In genomic region chr21:35414511-35415139, GRCh38 we compare ENCODE assay signal across 32 cellular contexts.
DNase-seq lines count a peak whose midpoint lies in the region; ATAC-seq and TF ChIP-seq lines count a peak whose summit lies in the region.
"Had no signal": no experiment of that assay in that cellular context is flagged by ENCODE, and none has a peak within 500 bp of the region (broad histone marks: within the 10 kb centered on the region; RNA-seq: fewer than 3 reads in every experiment).

No MANE protein-coding gene starts in this region.

- H4K20me1 ChIP-seq in IMR-90 (ENCODE audit: insufficient read depth, low read length) = no peaks in the 10 kb centered on the region

- peak; percentile 74 for DNase-seq in COLO829 (ENCODE audit: low spot score)
- peak; percentile 33 for DNase-seq in IMR-90
- peak; percentile 70 for DNase-seq in SK-MEL-5 (ENCODE audit: low read depth, low spot score)
- peak; percentile 18 for DNase-seq in iPS-NIHi11 (ENCODE audit: low spot score)
- DNase-seq in natural killer cell = no peak
- no peak for DNase-seq in stimulated activated CD4-positive, alpha-beta T cell treated with anti-CD3 and anti-CD28 coated beads, Interleukin-4, amount 100 ng/mL, for 24 hours
- DNase-seq: activated CD8-positive, alpha-beta memory T cell treated with anti-CD3 and anti-CD28 coated beads, Interleukin-2, amount 50 U/mL, for 48 hours; activated CD8-positive, alpha-beta T cell treated with anti-CD3 and anti-CD28 coated beads for 36 hours; activated naive CD4-positive, alpha-beta T cell treated with anti-CD3 and anti-CD28 coated beads, Interleukin-2, amount 10 ng/mL, durations not matched to agents 7 days and 5 days; adrenal gland; brain microvascular endothelial cell; dorsolateral prefrontal cortex; GF-D8; immature natural killer cell; Kasumi-1; left colon; mammary epithelial cell; NCI-H1694; NCI-H748 treated with DMSO at 0.1 percent for 48 hours; nephron progenitor cell; Peyer's patch; SHP77 treated with DMSO at 0.1 percent for 48 hours; uterus had no signal

- intact Hi-C loops in IMR-90 (cut with micrococcal nuclease) = loop anchor here (10.0 kb wide), 1 partner anchor 200 kb away; no protein-coding TSS in a partner anchor
- intact Hi-C loops in natural killer cell (cut with micrococcal nuclease) = no loop called here

- H3K18ac ChIP-seq in IMR-90 (ENCODE audit: low read depth, low read length) = no peak overlapping the region

- H3K4me2 ChIP-seq in IMR-90 (ENCODE audit: low read depth, low read length) = peak overlapping the region; percentile 12; the same call in 1 of the 2 replicates
- H3K4me2 ChIP-seq: hepatocyte had no signal

- POLR2A ChIA-PET in IMR-90 (lab: Charles Lee; ENCODE audit: unreplicated experiment) = no interaction called here

- no peak overlapping the region for H4K91ac ChIP-seq in IMR-90 (ENCODE audit: insufficient read depth, low read depth, low read length)

- H3K36me3 ChIP-seq in IMR-90 (ENCODE audit: control insufficient read depth, insufficient read depth, low read length) = no peaks in the 10 kb centered on the region
- H3K36me3 ChIP-seq: adrenal gland, brain microvascular endothelial cell, Peyer's patch, thoracic aorta, uterus had no signal

- no peak overlapping the region for H3K27ac Mint-ChIP-seq in natural killer cell
- H3K27ac Mint-ChIP-seq: activated CD8-positive, alpha-beta T cell treated with anti-CD3 and anti-CD28 coated beads for 36 hours; activated naive CD4-positive, alpha-beta T cell treated with anti-CD3 and anti-CD28 coated beads, Interleukin-2, amount 10 ng/mL, durations not matched to agents 7 days and 5 days; activated T-helper 1 cell treated with anti-CD3 and anti-CD28 coated beads, Interleukin-12 subunit alpha, Interleukin-12 subunit beta, Interleukin-2, Interleukin-4 antibody, amounts not matched to agents 30 ng/mL and 10 ng/mL and 1 ng/mL, durations not matched to agents 14 hours and 24 hours and 36 hours; CD14-positive monocyte; immature natural killer cell; nephron progenitor cell; stimulated activated naive CD8-positive, alpha-beta T cell treated with anti-CD3 and anti-CD28 coated beads, Interleukin-15, Interleukin-2, amounts not matched to agents 100 ng/mL and 50 ng/mL, for 24 hours had no signal

- TF ChIP-seq POLR2A in IMR-90 (IDR thresholded peaks at IDR 0.05; ENCODE audit: low read depth, low read length) = no peak

- no peak overlapping the region for H3K23ac ChIP-seq in IMR-90 (ENCODE audit: low read depth, low read length)

- H3K9me3 ChIP-seq in IMR-90 (ENCODE audit: control insufficient read depth, insufficient read depth, low read length) = no peaks in the 10 kb centered on the region
- H3K9me3 ChIP-seq: adrenal gland, Peyer's patch, thoracic aorta, uterus had no signal

- H3K4me1 ChIP-seq in IMR-90 (ENCODE audit: control insufficient read depth, insufficient read depth, low read length) = peaks cover 2% of the 10 kb centered on the region; the same call in 1 of the 2 replicates
- H3K4me1 ChIP-seq: adrenal gland, parathyroid adenoma, Peyer's patch, uterus had no signal

- H2BK5ac ChIP-seq in IMR-90 (ENCODE audit: low read depth, low read length, poor library complexity, severe bottlenecking) = no peak overlapping the region

- H2BK120ac ChIP-seq in IMR-90 (ENCODE audit: low read depth, low read length) = no peak overlapping the region

- ATAC-seq in IMR-90 (ENCODE audit: low read depth) = peak; percentile 63
- no peak for ATAC-seq in natural killer cell
- no peak for ATAC-seq in HG02938 (IDR thresholded peaks at IDR 0.05; ENCODE audit: unreplicated experiment)
- no peak for ATAC-seq in activated CD4-positive, CD25-positive, alpha-beta regulatory T cell treated with anti-CD3 and anti-CD28 coated beads, Interleukin-2, amount 50 U/mL, for 24 hours
- ATAC-seq: activated CD8-positive, alpha-beta T cell treated with anti-CD3 and anti-CD28 coated beads for 36 hours; left colon had no signal

- no peaks in the 10 kb centered on the region for H3K79me1 ChIP-seq in IMR-90 (ENCODE audit: low read depth in 1 of 2, low read length in 2 of 2)

- no peaks in the 10 kb centered on the region for H3K36me3 Mint-ChIP-seq in natural killer cell
- H3K36me3 Mint-ChIP-seq: activated naive CD4-positive, alpha-beta T cell treated with anti-CD3 and anti-CD28 coated beads, Interleukin-2, amount 10 ng/mL, durations not matched to agents 7 days and 5 days; CD14-positive monocyte; immature natural killer cell had no signal

- no peak overlapping the region for H3K14ac ChIP-seq in IMR-90 (replicated peaks; ENCODE audit: low read depth, low read length)

- CTCF ChIA-PET in IMR-90 (lab: Yijun Ruan, JAX) = no interaction called here

- no peaks in the 10 kb centered on the region for H3K9me3 Mint-ChIP-seq in natural killer cell
- H3K9me3 Mint-ChIP-seq: activated CD8-positive, alpha-beta T cell treated with anti-CD3 and anti-CD28 coated beads for 36 hours; activated naive CD4-positive, alpha-beta T cell treated with anti-CD3 and anti-CD28 coated beads, Interleukin-2, amount 10 ng/mL, durations not matched to agents 7 days and 5 days; immature natural killer cell; nephron progenitor cell had no signal

- no peak overlapping the region for H3K27ac ChIP-seq in IMR-90 (ENCODE audit: insufficient read depth, low read length)
- H3K27ac ChIP-seq: adrenal gland, brain microvascular endothelial cell, dorsolateral prefrontal cortex, hepatocyte, parathyroid adenoma, Peyer's patch, skin epidermis, thoracic aorta, uterus had no signal

- H3K4me3 ChIP-seq in IMR-90 (ENCODE audit: insufficient read depth, low read depth, low read length) = no peak overlapping the region
- H3K4me3 ChIP-seq: adrenal gland, dorsolateral prefrontal cortex, hepatocyte, Peyer's patch, skin epidermis, thoracic aorta, uterus had no signal

- no peak overlapping the region for H2AK5ac ChIP-seq in IMR-90 (ENCODE audit: low read depth, low read length)

- H3K56ac ChIP-seq in IMR-90 (ENCODE audit: extremely low read depth, insufficient read depth, low read length) = no peak overlapping the region

- H3K27me3 ChIP-seq in IMR-90 (ENCODE audit: control insufficient read depth, insufficient read depth, low read length) = no peaks in the 10 kb centered on the region
- H3K27me3 ChIP-seq: adrenal gland, brain microvascular endothelial cell, hepatocyte, Peyer's patch, uterus had no signal

- TF ChIP-seq CTCF in IMR-90 (conservative IDR thresholded peaks at IDR 0.05; ENCODE audit: low read depth, low read length) = no peak
- no peak for TF ChIP-seq CTCF in natural killer cell (IDR thresholded peaks at IDR 0.05)

- H2BK20ac ChIP-seq in IMR-90 (ENCODE audit: low read depth, low read length) = no peak overlapping the region

- dilution Hi-C loops in IMR-90 (cut with HindIII; ENCODE audit: low sequenced_read_pairs, unreplicated experiment) = no loop called here

- no peak overlapping the region for H2BK15ac ChIP-seq in IMR-90 (ENCODE audit: low read depth, low read length)

- H2AFZ ChIP-seq in IMR-90 (replicated peaks; ENCODE audit: low read length, poor library complexity) = no peak overlapping the region
- H2AFZ ChIP-seq: hepatocyte, parathyroid adenoma had no signal

- TF ChIP-seq RAD21 in IMR-90 (IDR thresholded peaks at IDR 0.05; ENCODE audit: low read length) = no peak

- peaks cover 31 to 59% of the 10 kb centered on the region in 2 donors for H3K27me3 Mint-ChIP-seq in natural killer cell (ENCODE audit: low read depth in 2 of 2)

- H4K5ac ChIP-seq in IMR-90 (ENCODE audit: low read depth, low read length) = no peak overlapping the region

- 100% methylated on average over 2 of the region's 7 CpGs; no CpG with 5 or more reads in 1 of the 2 experiments for WGBS in IMR-90 (ENCODE audit: extremely low coverage in 2 of 2, insufficient read length in 1 of 2), 2 experiments

- H3K4me1 Mint-ChIP-seq in natural killer cell = no peaks in the 10 kb centered on the region
- H3K4me1 Mint-ChIP-seq: activated naive CD4-positive, alpha-beta T cell treated with anti-CD3 and anti-CD28 coated beads, Interleukin-2, amount 10 ng/mL, durations not matched to agents 7 days and 5 days; CD14-positive monocyte; immature natural killer cell had no signal

- H3K4me3 Mint-ChIP-seq in natural killer cell = no peak overlapping the region
- H3K4me3 Mint-ChIP-seq: activated CD8-positive, alpha-beta T cell treated with anti-CD3 and anti-CD28 coated beads for 36 hours; activated naive CD4-positive, alpha-beta T cell treated with anti-CD3 and anti-CD28 coated beads, Interleukin-2, amount 10 ng/mL, durations not matched to agents 7 days and 5 days; activated T-helper 1 cell treated with anti-CD3 and anti-CD28 coated beads, Interleukin-12 subunit alpha, Interleukin-12 subunit beta, Interleukin-2, Interleukin-4 antibody, amounts not matched to agents 30 ng/mL and 10 ng/mL and 1 ng/mL, durations not matched to agents 14 hours and 24 hours and 36 hours; CD14-positive monocyte; immature natural killer cell; nephron progenitor cell; stimulated activated naive CD8-positive, alpha-beta T cell treated with anti-CD3 and anti-CD28 coated beads, Interleukin-15, Interleukin-2, amounts not matched to agents 100 ng/mL and 50 ng/mL, for 24 hours had no signal

- in situ Hi-C loops in IMR-90 (cut with MboI; ENCODE audit: low sequenced_read_pairs) (loop anchor here (25.0 kb wide), 1 partner anchor 677 kb away; no protein-coding TSS in a partner anchor), SK-MEL-5 (cut with HindIII; ENCODE audit: low pct_unique_long_range_greater_than_20kb, low sequenced_read_pairs) (no loop called here)

- no peak overlapping the region for H2AK9ac ChIP-seq in IMR-90 (replicated peaks; ENCODE audit: low read depth, low read length, poor library complexity)

- H3K9me1 ChIP-seq in IMR-90 (ENCODE audit: insufficient read depth, low read length) = no peaks in the 10 kb centered on the region

- BruUV-seq in IMR-90 (replicated peaks; lab: Mats Ljungman, UMichigan) = no TSS peak

- no peak overlapping the region for H3K4ac ChIP-seq in IMR-90 (ENCODE audit: low read depth, low read length)

- H4K8ac ChIP-seq in IMR-90 (ENCODE audit: low read depth in 2 of 2, low read length in 2 of 2) = no peak overlapping the region

- H3K9ac ChIP-seq in IMR-90 (ENCODE audit: low read depth, low read length) = no peak overlapping the region
- H3K9ac ChIP-seq: parathyroid adenoma had no signal

TF ChIP-seq in IMR-90, 13 proteins besides CTCF, POLR2A, EP300 and RAD21 (continues in another document):
- TF ChIP-seq FOS (IDR thresholded peaks at IDR 0.05; ENCODE audit: low read depth, low read length) (no peak), ELK1 (IDR thresholded peaks at IDR 0.05; ENCODE audit: borderline replicate concordance, low read depth, low read length) (no peak), CEBPB (IDR thresholded peaks at IDR 0.05; ENCODE audit: low read depth, low read length) (no peak), SMC3 (IDR thresholded peaks at IDR 0.05; ENCODE audit: low read depth, low read length) (no peak)

Comparison
In these comparisons a context has a peak if more than half of its experiments do, and no peak if none do; other contexts are left out.
1. DNase-seq: peak in COLO829 (single experiment), IMR-90 (single experiment), SK-MEL-5 (single experiment) and iPS-NIHi11 (single experiment); none in natural killer cell (single experiment) and stimulated activated CD4-positive, alpha-beta T cell treated with anti-CD3 and anti-CD28 coated beads, Interleukin-4, amount 100 ng/mL, for 24 hours (single experiment).